In the genomic region with DNA sequence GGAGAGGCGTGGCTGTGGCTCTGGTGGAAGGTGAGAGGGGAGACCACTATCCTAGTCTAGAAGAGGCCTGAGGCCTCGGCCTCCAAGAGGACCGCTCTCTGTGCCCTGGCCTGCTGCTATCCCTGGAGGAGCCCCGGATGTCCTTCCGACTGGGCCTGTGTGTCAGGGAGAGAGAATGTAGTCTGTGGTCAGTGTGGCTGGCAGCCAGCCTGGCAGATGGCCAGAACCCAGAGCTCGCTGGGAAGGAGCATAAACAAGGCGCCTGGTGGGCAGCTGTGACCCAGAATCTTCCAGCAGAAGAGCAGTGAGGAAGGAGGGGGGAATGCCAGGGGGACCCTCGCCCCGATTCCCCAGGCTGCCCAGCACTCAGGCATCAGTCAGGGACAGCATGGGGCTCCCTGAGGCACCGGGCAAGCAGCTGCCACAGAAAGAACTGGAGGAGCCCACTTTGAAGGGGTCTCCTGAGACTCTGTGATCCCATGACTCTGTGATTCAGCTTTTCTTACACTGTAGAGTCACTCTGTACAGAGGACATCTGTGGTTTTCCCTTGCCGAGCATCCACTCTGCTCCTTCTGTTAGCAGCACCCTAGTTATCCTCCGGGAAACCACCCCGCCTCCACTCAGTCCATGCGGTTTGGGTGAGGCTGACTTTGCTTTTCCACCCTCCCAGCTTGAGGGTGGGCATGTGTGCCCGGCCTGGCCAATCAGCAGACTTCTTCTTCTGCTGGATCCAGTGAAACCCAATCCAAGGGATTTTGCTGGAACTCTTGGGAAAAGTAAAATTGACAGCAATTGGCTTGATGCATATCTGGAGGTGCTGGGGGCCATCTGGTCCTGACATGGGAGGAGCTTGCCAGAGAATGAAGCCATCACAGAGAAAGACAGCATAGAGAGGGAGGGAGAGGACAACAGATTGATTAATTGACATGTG, we compare ENCODE assay signal across 1 cellular context.
TF ChIP-seq lines count a peak whose summit lies in the region.

No MANE protein-coding gene starts in this region.

TF ChIP-seq in HEK293, 187 proteins besides CTCF, POLR2A, EP300 and RAD21 (continued from another document):
- TF ChIP-seq KLF1 (tag by site-specific recombination; IDR thresholded peaks at IDR 0.05) (peak; percentile 28; the same call in 1 of the 2 replicates), ZNF335 (tag by site-specific recombination; conservative IDR thresholded peaks at IDR 0.05) (peak; percentile 78), ZNF768 (tag by site-specific recombination; IDR thresholded peaks at IDR 0.05) (no peak), GLIS1 (tag by site-specific recombination; IDR thresholded peaks at IDR 0.05) (peak; percentile 75), ZNF555 (tag by site-specific recombination; conservative IDR thresholded peaks at IDR 0.05) (no peak), SP7 (tag by site-specific recombination; IDR thresholded peaks at IDR 0.05) (no peak; the same call in 1 of the 2 replicates), ZBTB20 (tag by site-specific recombination; IDR thresholded peaks at IDR 0.05) (peak; percentile 21; the same call in 1 of the 2 replicates), ZXDB (tag by site-specific recombination; IDR thresholded peaks at IDR 0.05) (peak; percentile 30), ZNF501 (tag by site-specific recombination; IDR thresholded peaks at IDR 0.05) (peak; percentile 51; the same call in 1 of the 2 replicates), PBX3 (CRISPR knock-in tag; IDR thresholded peaks at IDR 0.05) (0 out of 2 replicates have a peak, but pooled peaks have one; percentile 54), ZFP3 (tag by site-specific recombination; IDR thresholded peaks at IDR 0.05; ENCODE audit: low read depth) (no peak), ZIC2 (tag by site-specific recombination; IDR thresholded peaks at IDR 0.05) (peak; percentile 65), ZBTB21 (tag by site-specific recombination; IDR thresholded peaks at IDR 0.05) (no peak), SP3 (tag by site-specific recombination; IDR thresholded peaks at IDR 0.05) (peak; percentile 86), KLF9 (tag by site-specific recombination; IDR thresholded peaks at IDR 0.05; ENCODE audit: low read depth) (0 out of 2 replicates have a peak, but pooled peaks have one; percentile 12), ZNF692 (tag by site-specific recombination; IDR thresholded peaks at IDR 0.05) (peak; percentile 20; the same call in 1 of the 2 replicates), ZNF366 (tag by site-specific recombination; conservative IDR thresholded peaks at IDR 0.05) (peak; percentile 59), ZFHX2 (tag by site-specific recombination; conservative IDR thresholded peaks at IDR 0.05) (0 out of 2 replicates have a peak, but pooled peaks have one; percentile 26), ZBTB17 (tag by site-specific recombination; IDR thresholded peaks at IDR 0.05) (peak; percentile 71), ZNF354C (tag by site-specific recombination; IDR thresholded peaks at IDR 0.05; ENCODE audit: borderline replicate concordance, low read depth) (no peak), ZNF157 (tag by site-specific recombination; IDR thresholded peaks at IDR 0.05) (no peak), ZNF423 (tag by site-specific recombination; IDR thresholded peaks at IDR 0.05) (0 out of 2 replicates have a peak, but pooled peaks have one; percentile 19), ZBTB11 (tag by site-specific recombination; conservative IDR thresholded peaks at IDR 0.05; ENCODE audit: low read depth) (no peak), ZNF654 (tag by site-specific recombination; IDR thresholded peaks at IDR 0.05; ENCODE audit: low read depth) (no peak), ZNF629 (tag by site-specific recombination; IDR thresholded peaks at IDR 0.05) (peak; percentile 16; the same call in 1 of the 2 replicates), ZBTB48 (tag by site-specific recombination; IDR thresholded peaks at IDR 0.05) (peak; percentile 67), ZNF514 (tag by site-specific recombination; IDR thresholded peaks at IDR 0.05) (no peak), ZNF132 (tag by site-specific recombination; IDR thresholded peaks at IDR 0.05; ENCODE audit: borderline replicate concordance) (no peak), ZNF140 (tag by site-specific recombination; IDR thresholded peaks at IDR 0.05) (no peak), ZNF561 (tag by site-specific recombination; IDR thresholded peaks at IDR 0.05; ENCODE audit: borderline replicate concordance) (peak; percentile 37; the same call in 1 of the 2 replicates)
- TF ChIP-seq, protein P1, sequence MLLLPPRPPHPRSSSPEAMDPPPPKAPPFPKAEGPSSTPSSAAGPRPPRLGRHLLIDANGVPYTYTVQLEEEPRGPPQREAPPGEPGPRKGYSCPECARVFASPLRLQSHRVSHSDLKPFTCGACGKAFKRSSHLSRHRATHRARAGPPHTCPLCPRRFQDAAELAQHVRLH (tag by site-specific recombination; IDR thresholded peaks at IDR 0.05) = no peak
- TF ChIP-seq, protein P2, sequence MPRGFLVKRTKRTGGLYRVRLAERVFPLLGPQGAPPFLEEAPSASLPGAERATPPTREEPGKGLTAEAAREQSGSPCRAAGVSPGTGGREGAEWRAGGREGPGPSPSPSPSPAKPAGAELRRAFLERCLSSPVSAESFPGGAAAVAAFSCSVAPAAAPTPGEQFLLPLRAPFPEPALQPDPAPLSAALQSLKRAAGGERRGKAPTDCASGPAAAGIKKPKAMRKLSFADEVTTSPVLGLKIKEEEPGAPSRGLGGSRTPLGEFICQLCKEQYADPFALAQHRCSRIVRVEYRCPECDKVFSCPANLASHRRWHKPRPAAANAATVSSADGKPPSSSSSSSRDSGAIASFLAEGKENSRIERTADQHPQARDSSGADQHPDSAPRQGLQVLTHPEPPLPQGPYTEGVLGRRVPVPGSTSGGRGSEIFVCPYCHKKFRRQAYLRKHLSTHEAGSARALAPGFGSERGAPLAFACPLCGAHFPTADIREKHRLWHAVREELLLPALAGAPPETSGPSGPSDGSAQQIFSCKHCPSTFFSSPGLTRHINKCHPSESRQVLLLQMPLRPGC (tag by site-specific recombination; IDR thresholded peaks at IDR 0.05) = no peak
- TF ChIP-seq, protein P3, sequence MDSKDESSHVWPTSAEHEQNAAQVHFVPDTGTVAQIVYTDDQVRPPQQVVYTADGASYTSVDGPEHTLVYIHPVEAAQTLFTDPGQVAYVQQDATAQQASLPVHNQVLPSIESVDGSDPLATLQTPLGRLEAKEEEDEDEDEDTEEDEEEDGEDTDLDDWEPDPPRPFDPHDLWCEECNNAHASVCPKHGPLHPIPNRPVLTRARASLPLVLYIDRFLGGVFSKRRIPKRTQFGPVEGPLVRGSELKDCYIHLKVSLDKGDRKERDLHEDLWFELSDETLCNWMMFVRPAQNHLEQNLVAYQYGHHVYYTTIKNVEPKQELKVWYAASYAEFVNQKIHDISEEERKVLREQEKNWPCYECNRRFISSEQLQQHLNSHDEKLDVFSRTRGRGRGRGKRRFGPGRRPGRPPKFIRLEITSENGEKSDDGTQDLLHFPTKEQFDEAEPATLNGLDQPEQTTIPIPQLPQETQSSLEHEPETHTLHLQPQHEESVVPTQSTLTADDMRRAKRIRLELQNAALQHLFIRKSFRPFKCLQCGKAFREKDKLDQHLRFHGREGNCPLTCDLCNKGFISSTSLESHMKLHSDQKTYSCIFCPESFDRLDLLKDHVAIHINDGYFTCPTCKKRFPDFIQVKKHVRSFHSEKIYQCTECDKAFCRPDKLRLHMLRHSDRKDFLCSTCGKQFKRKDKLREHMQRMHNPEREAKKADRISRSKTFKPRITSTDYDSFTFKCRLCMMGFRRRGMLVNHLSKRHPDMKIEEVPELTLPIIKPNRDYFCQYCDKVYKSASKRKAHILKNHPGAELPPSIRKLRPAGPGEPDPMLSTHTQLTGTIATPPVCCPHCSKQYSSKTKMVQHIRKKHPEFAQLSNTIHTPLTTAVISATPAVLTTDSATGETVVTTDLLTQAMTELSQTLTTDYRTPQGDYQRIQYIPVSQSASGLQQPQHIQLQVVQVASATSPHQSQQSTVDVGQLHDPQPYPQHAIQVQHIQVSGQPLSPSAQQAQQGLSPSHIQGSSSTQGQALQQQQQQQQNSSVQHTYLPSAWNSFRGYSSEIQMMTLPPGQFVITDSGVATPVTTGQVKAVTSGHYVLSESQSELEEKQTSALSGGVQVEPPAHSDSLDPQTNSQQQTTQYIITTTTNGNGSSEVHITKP (tag by site-specific recombination; IDR thresholded peaks at IDR 0.05) = peak; percentile 99
- TF ChIP-seq, protein P4, sequence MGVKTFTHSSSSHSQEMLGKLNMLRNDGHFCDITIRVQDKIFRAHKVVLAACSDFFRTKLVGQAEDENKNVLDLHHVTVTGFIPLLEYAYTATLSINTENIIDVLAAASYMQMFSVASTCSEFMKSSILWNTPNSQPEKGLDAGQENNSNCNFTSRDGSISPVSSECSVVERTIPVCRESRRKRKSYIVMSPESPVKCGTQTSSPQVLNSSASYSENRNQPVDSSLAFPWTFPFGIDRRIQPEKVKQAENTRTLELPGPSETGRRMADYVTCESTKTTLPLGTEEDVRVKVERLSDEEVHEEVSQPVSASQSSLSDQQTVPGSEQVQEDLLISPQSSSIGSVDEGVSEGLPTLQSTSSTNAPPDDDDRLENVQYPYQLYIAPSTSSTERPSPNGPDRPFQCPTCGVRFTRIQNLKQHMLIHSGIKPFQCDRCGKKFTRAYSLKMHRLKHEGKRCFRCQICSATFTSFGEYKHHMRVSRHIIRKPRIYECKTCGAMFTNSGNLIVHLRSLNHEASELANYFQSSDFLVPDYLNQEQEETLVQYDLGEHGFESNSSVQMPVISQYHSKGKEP (tag by site-specific recombination; IDR thresholded peaks at IDR 0.05) = 0 out of 2 replicates have a peak, but pooled peaks have one; percentile 4
- TF ChIP-seq, protein P5, sequence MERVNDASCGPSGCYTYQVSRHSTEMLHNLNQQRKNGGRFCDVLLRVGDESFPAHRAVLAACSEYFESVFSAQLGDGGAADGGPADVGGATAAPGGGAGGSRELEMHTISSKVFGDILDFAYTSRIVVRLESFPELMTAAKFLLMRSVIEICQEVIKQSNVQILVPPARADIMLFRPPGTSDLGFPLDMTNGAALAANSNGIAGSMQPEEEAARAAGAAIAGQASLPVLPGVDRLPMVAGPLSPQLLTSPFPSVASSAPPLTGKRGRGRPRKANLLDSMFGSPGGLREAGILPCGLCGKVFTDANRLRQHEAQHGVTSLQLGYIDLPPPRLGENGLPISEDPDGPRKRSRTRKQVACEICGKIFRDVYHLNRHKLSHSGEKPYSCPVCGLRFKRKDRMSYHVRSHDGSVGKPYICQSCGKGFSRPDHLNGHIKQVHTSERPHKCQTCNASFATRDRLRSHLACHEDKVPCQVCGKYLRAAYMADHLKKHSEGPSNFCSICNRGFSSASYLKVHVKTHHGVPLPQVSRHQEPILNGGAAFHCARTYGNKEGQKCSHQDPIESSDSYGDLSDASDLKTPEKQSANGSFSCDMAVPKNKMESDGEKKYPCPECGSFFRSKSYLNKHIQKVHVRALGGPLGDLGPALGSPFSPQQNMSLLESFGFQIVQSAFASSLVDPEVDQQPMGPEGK (tag by site-specific recombination; IDR thresholded peaks at IDR 0.05) = peak; percentile 86
- TF ChIP-seq, protein P6, sequence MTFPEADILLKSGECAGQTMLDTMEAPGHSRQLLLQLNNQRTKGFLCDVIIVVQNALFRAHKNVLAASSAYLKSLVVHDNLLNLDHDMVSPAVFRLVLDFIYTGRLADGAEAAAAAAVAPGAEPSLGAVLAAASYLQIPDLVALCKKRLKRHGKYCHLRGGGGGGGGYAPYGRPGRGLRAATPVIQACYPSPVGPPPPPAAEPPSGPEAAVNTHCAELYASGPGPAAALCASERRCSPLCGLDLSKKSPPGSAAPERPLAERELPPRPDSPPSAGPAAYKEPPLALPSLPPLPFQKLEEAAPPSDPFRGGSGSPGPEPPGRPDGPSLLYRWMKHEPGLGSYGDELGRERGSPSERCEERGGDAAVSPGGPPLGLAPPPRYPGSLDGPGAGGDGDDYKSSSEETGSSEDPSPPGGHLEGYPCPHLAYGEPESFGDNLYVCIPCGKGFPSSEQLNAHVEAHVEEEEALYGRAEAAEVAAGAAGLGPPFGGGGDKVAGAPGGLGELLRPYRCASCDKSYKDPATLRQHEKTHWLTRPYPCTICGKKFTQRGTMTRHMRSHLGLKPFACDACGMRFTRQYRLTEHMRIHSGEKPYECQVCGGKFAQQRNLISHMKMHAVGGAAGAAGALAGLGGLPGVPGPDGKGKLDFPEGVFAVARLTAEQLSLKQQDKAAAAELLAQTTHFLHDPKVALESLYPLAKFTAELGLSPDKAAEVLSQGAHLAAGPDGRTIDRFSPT (tag by site-specific recombination; IDR thresholded peaks at IDR 0.05) = no peak
